2 cellular contexts compared by ENCODE assay signal in the genomic region with DNA sequence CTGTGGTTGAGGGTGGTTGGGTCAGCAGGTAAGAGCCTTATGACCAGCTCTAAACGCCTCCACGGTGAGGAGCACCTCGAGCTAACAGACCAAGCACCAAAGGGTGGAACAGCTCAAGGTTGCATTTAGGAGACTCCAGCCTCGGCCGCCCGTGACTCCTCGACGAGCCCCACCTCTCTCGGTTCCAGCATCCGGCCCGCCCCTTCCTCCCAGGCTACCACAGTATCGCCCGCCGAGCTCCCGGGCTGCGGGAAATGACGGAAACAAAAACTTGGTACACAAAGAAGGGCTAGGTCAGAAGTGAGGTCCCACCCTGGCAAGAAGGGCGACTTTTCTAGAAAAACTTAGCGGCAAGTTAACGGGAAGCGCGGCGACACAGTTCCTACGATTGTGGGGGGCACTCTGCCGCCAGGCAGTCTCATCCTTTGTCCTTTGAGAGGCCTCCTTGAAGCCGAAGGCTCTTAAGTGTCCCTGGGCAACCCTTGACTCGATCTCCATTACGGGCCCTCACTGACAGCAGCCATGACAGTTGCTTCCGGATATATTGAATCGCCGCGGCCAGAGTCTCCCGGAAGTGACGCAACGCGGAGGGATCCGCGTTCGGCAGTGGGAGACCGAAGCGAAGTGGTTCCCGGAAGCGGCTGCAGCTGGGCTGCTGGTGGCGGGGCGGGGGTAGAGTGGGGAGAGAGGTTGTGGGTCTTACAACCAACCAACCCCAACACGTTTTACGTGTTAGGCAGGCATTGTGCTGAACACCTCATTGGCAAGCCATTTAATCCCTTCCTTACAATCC.
A peak's percentile ranks its signal among the peaks of the same experiment; 100 is the strongest.
TF ChIP-seq lines count a peak whose summit lies in the region.

No MANE protein-coding gene starts in this region.

TF ChIP-seq in A549, 52 proteins besides CTCF, POLR2A, EP300 and RAD21 (continues in another document):
- no peak for TF ChIP-seq HEYL (CRISPR knock-in tag; IDR thresholded peaks at IDR 0.05)
- peak; percentile 89 to 94 for TF ChIP-seq JUN (IDR thresholded peaks at IDR 0.05)
- no peak for TF ChIP-seq ZNF302 (CRISPR knock-in tag; IDR thresholded peaks at IDR 0.05)
- no peak for TF ChIP-seq RARB (CRISPR knock-in tag; IDR thresholded peaks at IDR 0.05)
- peak in 1 of 2 experiments; percentile 79; a peak in 2 of 4 replicates for TF ChIP-seq CEBPB (IDR thresholded peaks at IDR 0.05)
- TF ChIP-seq HOXA7 (CRISPR knock-in tag; IDR thresholded peaks at IDR 0.05): no peak
- TF ChIP-seq RFX5 (IDR thresholded peaks at IDR 0.05): 0 out of 2 replicates have a peak, but pooled peaks have one; percentile 34
- no peak for TF ChIP-seq MYC (IDR thresholded peaks at IDR 0.05; ENCODE audit: borderline replicate concordance, low read length)
- no peak for TF ChIP-seq ESRRA (IDR thresholded peaks at IDR 0.05; ENCODE audit: borderline replicate concordance, low read length)
- no peak for TF ChIP-seq HDAC2 (IDR thresholded peaks at IDR 0.05)
- TF ChIP-seq, protein P1, sequence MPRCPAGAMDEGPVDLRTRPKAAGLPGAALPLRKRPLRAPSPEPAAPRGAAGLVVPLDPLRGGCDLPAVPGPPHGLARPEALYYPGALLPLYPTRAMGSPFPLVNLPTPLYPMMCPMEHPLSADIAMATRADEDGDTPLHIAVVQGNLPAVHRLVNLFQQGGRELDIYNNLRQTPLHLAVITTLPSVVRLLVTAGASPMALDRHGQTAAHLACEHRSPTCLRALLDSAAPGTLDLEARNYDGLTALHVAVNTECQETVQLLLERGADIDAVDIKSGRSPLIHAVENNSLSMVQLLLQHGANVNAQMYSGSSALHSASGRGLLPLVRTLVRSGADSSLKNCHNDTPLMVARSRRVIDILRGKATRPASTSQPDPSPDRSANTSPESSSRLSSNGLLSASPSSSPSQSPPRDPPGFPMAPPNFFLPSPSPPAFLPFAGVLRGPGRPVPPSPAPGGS (IDR thresholded peaks at IDR 0.05): peak; percentile 47; the same call in 1 of the 3 replicates
- TF ChIP-seq JUNB (IDR thresholded peaks at IDR 0.05): no peak
- TF ChIP-seq EHF (CRISPR knock-in tag; IDR thresholded peaks at IDR 0.05): peak; percentile 80; the same call in 1 of the 2 replicates
- TF ChIP-seq, protein P2, sequence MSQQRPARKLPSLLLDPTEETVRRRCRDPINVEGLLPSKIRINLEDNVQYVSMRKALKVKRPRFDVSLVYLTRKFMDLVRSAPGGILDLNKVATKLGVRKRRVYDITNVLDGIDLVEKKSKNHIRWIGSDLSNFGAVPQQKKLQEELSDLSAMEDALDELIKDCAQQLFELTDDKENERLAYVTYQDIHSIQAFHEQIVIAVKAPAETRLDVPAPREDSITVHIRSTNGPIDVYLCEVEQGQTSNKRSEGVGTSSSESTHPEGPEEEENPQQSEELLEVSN (IDR thresholded peaks at IDR 0.05; ENCODE audit: borderline replicate concordance, low read depth): peak; percentile 44; the same call in 1 of the 2 replicates
- TF ChIP-seq, protein P3, sequence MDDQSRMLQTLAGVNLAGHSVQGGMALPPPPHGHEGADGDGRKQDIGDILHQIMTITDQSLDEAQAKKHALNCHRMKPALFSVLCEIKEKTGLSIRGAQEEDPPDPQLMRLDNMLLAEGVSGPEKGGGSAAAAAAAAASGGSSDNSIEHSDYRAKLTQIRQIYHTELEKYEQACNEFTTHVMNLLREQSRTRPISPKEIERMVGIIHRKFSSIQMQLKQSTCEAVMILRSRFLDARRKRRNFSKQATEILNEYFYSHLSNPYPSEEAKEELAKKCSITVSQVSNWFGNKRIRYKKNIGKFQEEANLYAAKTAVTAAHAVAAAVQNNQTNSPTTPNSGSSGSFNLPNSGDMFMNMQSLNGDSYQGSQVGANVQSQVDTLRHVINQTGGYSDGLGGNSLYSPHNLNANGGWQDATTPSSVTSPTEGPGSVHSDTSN (IDR thresholded peaks at IDR 0.05): peak; percentile 89
- TF ChIP-seq ZFP36 (IDR thresholded peaks at IDR 0.05; ENCODE audit: borderline replicate concordance, partially characterized antibody): no peak
- TF ChIP-seq MAFK (IDR thresholded peaks at IDR 0.05; ENCODE audit: partially characterized antibody): no peak
- no peak for TF ChIP-seq NPAS2 (CRISPR knock-in tag; IDR thresholded peaks at IDR 0.05; ENCODE audit: borderline replicate concordance)
- peak; percentile 75 for TF ChIP-seq HOXB13 (CRISPR knock-in tag; IDR thresholded peaks at IDR 0.05; ENCODE audit: low read depth)
- TF ChIP-seq NR3C1 (IDR thresholded peaks at IDR 0.05): no peak
- peak; percentile 66 for TF ChIP-seq TP53 (CRISPR knock-in tag; IDR thresholded peaks at IDR 0.05)
- TF ChIP-seq CHD2 (IDR thresholded peaks at IDR 0.05; ENCODE audit: low read length, partially characterized antibody): peak; percentile 74
- TF ChIP-seq RCOR1 (IDR thresholded peaks at IDR 0.05; ENCODE audit: low read depth, low read length): no peak
- no peak for TF ChIP-seq CHD4 (IDR thresholded peaks at IDR 0.05; ENCODE audit: borderline replicate concordance)
- TF ChIP-seq RNF2 (IDR thresholded peaks at IDR 0.05; ENCODE audit: borderline replicate concordance, low read depth): no peak
- TF ChIP-seq PHF8 (IDR thresholded peaks at IDR 0.05; ENCODE audit: borderline replicate concordance, low read depth): peak; percentile 99
- TF ChIP-seq ZSCAN20 (CRISPR knock-in tag; IDR thresholded peaks at IDR 0.05): peak; percentile 21; the same call in 1 of the 2 replicates
- TF ChIP-seq KDM1A (IDR thresholded peaks at IDR 0.05; ENCODE audit: low read depth): no peak
- TF ChIP-seq CBX8 (IDR thresholded peaks at IDR 0.05): no peak
- TF ChIP-seq KDM5A (IDR thresholded peaks at IDR 0.05): peak; percentile 74
- TF ChIP-seq BHLHE40 (IDR thresholded peaks at IDR 0.05; ENCODE audit: low read depth, low read length): no peak
- no peak for TF ChIP-seq HMGXB4 (CRISPR knock-in tag; IDR thresholded peaks at IDR 0.05; ENCODE audit: borderline replicate concordance)
- TF ChIP-seq HOXB5 (CRISPR knock-in tag; IDR thresholded peaks at IDR 0.05): no peak
- TF ChIP-seq CBX2 (IDR thresholded peaks at IDR 0.05; ENCODE audit: borderline replicate concordance, low read depth): no peak
- peak; percentile 84 for TF ChIP-seq EHMT2 (IDR thresholded peaks at IDR 0.05; ENCODE audit: low read depth)
- no peak for TF ChIP-seq FOSL2 (IDR thresholded peaks at IDR 0.05)
- TF ChIP-seq FOSL2 (CRISPR knock-in tag; IDR thresholded peaks at IDR 0.05): peak; percentile 32
- TF ChIP-seq POLR2AphosphoS2 (conservative IDR thresholded peaks at IDR 0.05; ENCODE audit: low read length): no peak
- no peak for TF ChIP-seq GATA3 (IDR thresholded peaks at IDR 0.05; ENCODE audit: borderline replicate concordance)

TF ChIP-seq in K562, 482 proteins besides CTCF, POLR2A, EP300 and RAD21 (continues in another document):
- TF ChIP-seq SIN3B (IDR thresholded peaks at IDR 0.05; ENCODE audit: low read depth) (peak; percentile 80; the same call in 1 of the 2 replicates), MAFG (tag; conservative IDR thresholded peaks at IDR 0.05) (no peak), CSDE1 (IDR thresholded peaks at IDR 0.05) (no peak), RNF2 (IDR thresholded peaks at IDR 0.05) (peak; percentile 80), GABPB1 (CRISPR knock-in tag; IDR thresholded peaks at IDR 0.05) (peak; percentile 97), KLF10 (CRISPR knock-in tag; IDR thresholded peaks at IDR 0.05) (no peak), KDM1A (IDR thresholded peaks at IDR 0.05) (no peak), TFAM (CRISPR knock-in tag; conservative IDR thresholded peaks at IDR 0.05) (no peak), ARID1B (IDR thresholded peaks at IDR 0.05) (0 out of 2 replicates have a peak, but pooled peaks have one; percentile 21), ZNF263 (CRISPR knock-in tag; IDR thresholded peaks at IDR 0.05; ENCODE audit: borderline replicate concordance) (peak; percentile 59; the same call in 1 of the 2 replicates), ZNF212 (CRISPR knock-in tag; IDR thresholded peaks at IDR 0.05) (no peak), ZNF408 (CRISPR knock-in tag; IDR thresholded peaks at IDR 0.05; ENCODE audit: low read depth) (no peak), LARP7 (IDR thresholded peaks at IDR 0.05) (no peak), SRSF3 (IDR thresholded peaks at IDR 0.05; ENCODE audit: insufficient read depth, low read length) (no peak), ARID2 (IDR thresholded peaks at IDR 0.05) (no peak), KDM4B (IDR thresholded peaks at IDR 0.05; ENCODE audit: borderline replicate concordance in 2 of 2, low read depth in 1 of 2) (peak in 1 of 2 experiments; percentile 33; a peak in 1 of 4 replicates), CBX5 (IDR thresholded peaks at IDR 0.05; ENCODE audit: borderline replicate concordance, low read depth) (no peak), U2AF2 (optimal IDR thresholded peaks at IDR 0.05; ENCODE audit: low read depth, low read length) (no peak), THAP7 (CRISPR knock-in tag; IDR thresholded peaks at IDR 0.05) (no peak; the same call in 1 of the 2 replicates), NCOA1 (IDR thresholded peaks at IDR 0.05; ENCODE audit: low read depth) (peak; percentile 86), ZNF324 (CRISPR knock-in tag; IDR thresholded peaks at IDR 0.05) (no peak), MXD1 (CRISPR knock-in tag; IDR thresholded peaks at IDR 0.05; ENCODE audit: borderline replicate concordance, poor library complexity, severe bottlenecking) (no peak), GATA2 (CRISPR knock-in tag; IDR thresholded peaks at IDR 0.05) (no peak), ZBTB34 (CRISPR knock-in tag; IDR thresholded peaks at IDR 0.05) (no peak), DIDO1 (tag; IDR thresholded peaks at IDR 0.05; ENCODE audit: low read depth) (0 out of 2 replicates have a peak, but pooled peaks have one; percentile 13), PURB (CRISPR knock-in tag; IDR thresholded peaks at IDR 0.05; ENCODE audit: low read depth) (no peak), ZBED1 (IDR thresholded peaks at IDR 0.05) (no peak), NEUROD1 (IDR thresholded peaks at IDR 0.05; ENCODE audit: borderline replicate concordance, low read depth, low read length, partially characterized antibody) (peak; percentile 41), ZFX (CRISPR knock-in tag; IDR thresholded peaks at IDR 0.05) (peak; percentile 82), ZNF583 (CRISPR knock-in tag; IDR thresholded peaks at IDR 0.05) (no peak), PHF21A (IDR thresholded peaks at IDR 0.05; ENCODE audit: borderline replicate concordance, low read depth) (no peak), NCOA6 (IDR thresholded peaks at IDR 0.05) (no peak), C11orf30 (IDR thresholded peaks at IDR 0.05; ENCODE audit: low read depth) (peak; percentile 85), ETV6 (IDR thresholded peaks at IDR 0.05; ENCODE audit: borderline replicate concordance in 1 of 2, low read depth in 2 of 2, low read length in 1 of 2) (peak; percentile 92 to 96), ETV6 (CRISPR knock-in tag; IDR thresholded peaks at IDR 0.05; ENCODE audit: borderline replicate concordance) (no peak), ZNF778 (CRISPR knock-in tag; IDR thresholded peaks at IDR 0.05) (no peak), NONO (IDR thresholded peaks at IDR 0.05; ENCODE audit: low read depth in 2 of 2, low read length in 1 of 2) (no peak), ZFP36 (IDR thresholded peaks at IDR 0.05; ENCODE audit: low read depth, low read length, partially characterized antibody) (no peak), SOX6 (IDR thresholded peaks at IDR 0.05) (no peak), FOXA3 (CRISPR knock-in tag; conservative IDR thresholded peaks at IDR 0.05 in 1 of 2, IDR thresholded peaks at IDR 0.05 in 1 of 2) (0 out of 4 replicates have a peak, but pooled peaks of 1 of the 2 experiments have one; percentile 25), NFRKB (IDR thresholded peaks at IDR 0.05; ENCODE audit: low read depth) (peak; percentile 99), SUPT5H (IDR thresholded peaks at IDR 0.05) (peak; percentile 87)
- TF ChIP-seq, protein P4, sequence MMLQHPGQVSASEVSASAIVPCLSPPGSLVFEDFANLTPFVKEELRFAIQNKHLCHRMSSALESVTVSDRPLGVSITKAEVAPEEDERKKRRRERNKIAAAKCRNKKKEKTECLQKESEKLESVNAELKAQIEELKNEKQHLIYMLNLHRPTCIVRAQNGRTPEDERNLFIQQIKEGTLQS (IDR thresholded peaks at IDR 0.05): peak; percentile 94
- TF ChIP-seq, protein P4 (CRISPR knock-in tag; conservative IDR thresholded peaks at IDR 0.05): 0 out of 2 replicates have a peak, but pooled peaks have one; percentile 49
- TF ChIP-seq, protein P5, sequence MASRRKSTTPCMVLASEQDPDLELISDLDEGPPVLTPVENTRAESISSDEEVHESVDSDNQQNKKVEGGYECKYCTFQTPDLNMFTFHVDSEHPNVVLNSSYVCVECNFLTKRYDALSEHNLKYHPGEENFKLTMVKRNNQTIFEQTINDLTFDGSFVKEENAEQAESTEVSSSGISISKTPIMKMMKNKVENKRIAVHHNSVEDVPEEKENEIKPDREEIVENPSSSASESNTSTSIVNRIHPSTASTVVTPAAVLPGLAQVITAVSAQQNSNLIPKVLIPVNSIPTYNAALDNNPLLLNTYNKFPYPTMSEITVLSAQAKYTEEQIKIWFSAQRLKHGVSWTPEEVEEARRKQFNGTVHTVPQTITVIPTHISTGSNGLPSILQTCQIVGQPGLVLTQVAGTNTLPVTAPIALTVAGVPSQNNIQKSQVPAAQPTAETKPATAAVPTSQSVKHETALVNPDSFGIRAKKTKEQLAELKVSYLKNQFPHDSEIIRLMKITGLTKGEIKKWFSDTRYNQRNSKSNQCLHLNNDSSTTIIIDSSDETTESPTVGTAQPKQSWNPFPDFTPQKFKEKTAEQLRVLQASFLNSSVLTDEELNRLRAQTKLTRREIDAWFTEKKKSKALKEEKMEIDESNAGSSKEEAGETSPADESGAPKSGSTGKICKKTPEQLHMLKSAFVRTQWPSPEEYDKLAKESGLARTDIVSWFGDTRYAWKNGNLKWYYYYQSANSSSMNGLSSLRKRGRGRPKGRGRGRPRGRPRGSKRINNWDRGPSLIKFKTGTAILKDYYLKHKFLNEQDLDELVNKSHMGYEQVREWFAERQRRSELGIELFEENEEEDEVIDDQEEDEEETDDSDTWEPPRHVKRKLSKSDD (conservative IDR thresholded peaks at IDR 0.05; ENCODE audit: low read length): peak; percentile 22; the same call in 1 of the 2 replicates
